Comparison of ENCODE assay signal across 19 cellular contexts in the genomic region with DNA sequence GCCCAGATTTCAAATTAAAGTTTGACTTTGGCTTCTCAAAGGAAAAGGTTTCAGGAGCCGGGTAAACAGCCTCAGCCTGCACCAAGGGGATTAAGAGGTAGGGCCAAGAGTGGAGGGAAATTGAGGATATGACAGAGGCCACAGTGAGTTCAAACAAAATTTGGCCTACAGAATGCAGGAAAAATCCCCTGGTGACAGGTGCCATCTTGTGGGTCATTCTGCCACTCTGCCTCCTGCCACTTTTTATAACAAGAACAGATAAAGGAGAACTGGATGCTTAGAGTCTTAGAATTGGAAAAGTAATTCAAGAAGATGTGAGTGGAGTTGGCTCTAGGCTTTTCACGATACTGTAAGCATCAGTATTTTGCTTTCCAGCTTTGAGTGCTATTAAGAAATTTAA.
DNase-seq lines count a peak whose midpoint lies in the region; ATAC-seq and TF ChIP-seq lines count a peak whose summit lies in the region.
"Had no signal": no experiment of that assay in that cellular context is flagged by ENCODE, and none has a peak within 500 bp of the region (broad histone marks: within the 10 kb centered on the region; RNA-seq: fewer than 3 reads in every experiment).

No MANE protein-coding gene starts in this region.

- H3K4me1 ChIP-seq in BE2C = peaks cover 4% of the 10 kb centered on the region; the same call in 1 of the 2 replicates
- no peaks in the 10 kb centered on the region for H3K4me1 ChIP-seq in HCT116 (ENCODE audit: control insufficient read depth in 1 of 2, insufficient read depth in 2 of 2, low read length in 2 of 2)
- H3K4me1 ChIP-seq in PC-3 (ENCODE audit: insufficient read depth, low read length) = no peaks in the 10 kb centered on the region
- H3K4me1 ChIP-seq in CD8-positive, alpha-beta T cell (ENCODE audit: insufficient read depth, low read length) = no peaks in the 10 kb centered on the region
- H3K4me1 ChIP-seq: BLaER1, gastrocnemius medialis, pancreas had no signal

- no peak for ATAC-seq in HCT116
- ATAC-seq in PC-3 = no peak
- no peak for ATAC-seq in GM21723 (IDR thresholded peaks at IDR 0.05; ENCODE audit: unreplicated experiment)
- ATAC-seq in CD8-positive, alpha-beta T cell = no peak
- ATAC-seq: gastrocnemius medialis, pancreas had no signal

- H3K79me2 ChIP-seq in HCT116 (ENCODE audit: insufficient read depth, low read length) = no peaks in the 10 kb centered on the region
- H3K79me2 ChIP-seq in PC-3 (ENCODE audit: low read length) = no peaks in the 10 kb centered on the region

- no peaks in the 10 kb centered on the region for H3K36me3 ChIP-seq in BE2C
- no peaks in the 10 kb centered on the region for H3K36me3 ChIP-seq in HCT116 (ENCODE audit: control insufficient read depth in 1 of 2, insufficient read depth in 2 of 2, low read length in 2 of 2)
- no peaks in the 10 kb centered on the region for H3K36me3 ChIP-seq in PC-3 (ENCODE audit: low read depth, low read length)
- H3K36me3 ChIP-seq in kidney epithelial cell (ENCODE audit: control insufficient read depth, insufficient read depth, low read length) = no peaks in the 10 kb centered on the region
- H3K36me3 ChIP-seq in CD8-positive, alpha-beta T cell (ENCODE audit: insufficient read depth, low read length) = no peaks in the 10 kb centered on the region
- H3K36me3 ChIP-seq: BLaER1, gastrocnemius medialis, pancreas had no signal

- H3K27ac Mint-ChIP-seq in glutamatergic neuron (ENCODE audit: unreplicated experiment) = no peak overlapping the region
- no peak overlapping the region for H3K27ac Mint-ChIP-seq in CD8-positive, alpha-beta T cell
- H3K27ac Mint-ChIP-seq: HFFc6; T-helper 2 cell treated with Interferon-gamma antibody and Interleukin-4, amounts not matched to agents 5 μg/mL and 100 μg/mL, for 36 hours had no signal

- H3K27ac ChIP-seq in HCT116 (ENCODE audit: low read depth, low read length) = no peak overlapping the region
- H3K27ac ChIP-seq in PC-3 (ENCODE audit: low read length) = no peak overlapping the region
- no peak overlapping the region for H3K27ac ChIP-seq in CD8-positive, alpha-beta T cell (ENCODE audit: low read depth, low read length)
- H3K27ac ChIP-seq: BLaER1, gastrocnemius medialis, pancreas had no signal

- H3K27me3 Mint-ChIP-seq in glutamatergic neuron (ENCODE audit: unreplicated experiment) = no peaks in the 10 kb centered on the region
- peaks cover 2% of the 10 kb centered on the region for H3K27me3 Mint-ChIP-seq in CD8-positive, alpha-beta T cell (ENCODE audit: low read depth)

- H3K9me3 ChIP-seq in BE2C (no peaks in the 10 kb centered on the region), HCT116 (ENCODE audit: control insufficient read depth in 1 of 2, insufficient read depth in 1 of 2, low read depth in 1 of 2, low read length in 2 of 2) (no peaks in the 10 kb centered on the region), PC-3 (ENCODE audit: low read length) (no peaks in the 10 kb centered on the region)
- H3K9me3 ChIP-seq in CD8-positive, alpha-beta T cell (ENCODE audit: low read length) = no peaks in the 10 kb centered on the region
- H3K9me3 ChIP-seq: BLaER1, gastrocnemius medialis, pancreas had no signal

- H2AFZ ChIP-seq in HCT116 (ENCODE audit: low read depth, low read length, poor library complexity, severe bottlenecking) (no peak overlapping the region), PC-3 (ENCODE audit: low read length) (no peak overlapping the region)

- H3K9ac ChIP-seq in HCT116 (ENCODE audit: low read length) = no peak overlapping the region
- no peak overlapping the region for H3K9ac ChIP-seq in PC-3 (ENCODE audit: low read length)
- H3K9ac ChIP-seq: BLaER1 had no signal

- POLR2A ChIA-PET in HCT116 (lab: Charles Lee) = no interaction called here
- POLR2A ChIA-PET in PC-3 (lab: Charles Lee; ENCODE audit: unreplicated experiment) = no interaction called here
- POLR2A ChIA-PET in CD8-positive, alpha-beta T cell (lab: Charles Lee) = no interaction called here

- no peaks in the 10 kb centered on the region for H3K36me3 Mint-ChIP-seq in glutamatergic neuron (ENCODE audit: unreplicated experiment)
- no peaks in the 10 kb centered on the region for H3K36me3 Mint-ChIP-seq in CD8-positive, alpha-beta T cell

- no peaks in the 10 kb centered on the region for H3K9me2 ChIP-seq in HCT116 (ENCODE audit: insufficient read depth)
- no peaks in the 10 kb centered on the region for H3K9me2 ChIP-seq in PC-3 (replicated peaks; ENCODE audit: low read length)

- no peak for TF ChIP-seq POLR2A in HCT116 (IDR thresholded peaks at IDR 0.05; ENCODE audit: borderline replicate concordance, extremely low read depth, insufficient read depth, insufficient read length)

- BruUV-seq in HCT116 (replicated peaks; lab: Mats Ljungman, UMichigan) (no TSS peak), PC-3 (replicated peaks; lab: Mats Ljungman, UMichigan) (no TSS peak)

- intact Hi-C loops in HCT116 (cut with micrococcal nuclease) (loop anchor here (2.0 to 10.0 kb wide), 2 partner anchors 227 to 1329 kb away; no protein-coding TSS in a partner anchor), PC-3 (cut with micrococcal nuclease) (no loop called here)
- intact Hi-C loops in CD8-positive, alpha-beta T cell (cut with DNase I, micrococcal nuclease) = no loop called here

- peaks cover 2% of the 10 kb centered on the region for H3K9me3 Mint-ChIP-seq in glutamatergic neuron (ENCODE audit: unreplicated experiment)
- H3K9me3 Mint-ChIP-seq in CD8-positive, alpha-beta T cell = no peaks in the 10 kb centered on the region
- H3K9me3 Mint-ChIP-seq: central memory CD8-positive, alpha-beta T cell; HFFc6; T-helper 2 cell treated with Interferon-gamma antibody and Interleukin-4, amounts not matched to agents 5 μg/mL and 100 μg/mL, for 36 hours had no signal

- no peak overlapping the region for H3K4me3 ChIP-seq in BE2C (ENCODE audit: low read depth, low read length)
- H3K4me3 ChIP-seq in HCT116 (replicated peaks in 1 of 2; ENCODE audit: low read depth in 1 of 2, low read length in 2 of 2) = no peak overlapping the region
- H3K4me3 ChIP-seq in PC-3 (ENCODE audit: low read length) = no peak overlapping the region
- no peak overlapping the region for H3K4me3 ChIP-seq in kidney epithelial cell (ENCODE audit: low read depth, low read length)
- no peak overlapping the region for H3K4me3 ChIP-seq in CD8-positive, alpha-beta T cell (ENCODE audit: low read depth, low read length)
- H3K4me3 ChIP-seq: BLaER1, gastrocnemius medialis, pancreas had no signal

- H3K4me2 ChIP-seq in HCT116 (ENCODE audit: low read length) (no peak overlapping the region), PC-3 (ENCODE audit: low read length) (no peak overlapping the region)
- H3K4me2 ChIP-seq: BLaER1 had no signal

- peak; percentile 41 for TF ChIP-seq CTCF in BE2C (IDR thresholded peaks at IDR 0.05; ENCODE audit: low read depth, low read length)
- 0 out of 6 replicates have a peak, but pooled peaks of 2 of the 3 experiments have one; percentile 5 to 18 for TF ChIP-seq CTCF in HCT116 (IDR thresholded peaks at IDR 0.05 in 2 of 3, conservative IDR thresholded peaks at IDR 0.05 in 1 of 3; ENCODE audit: borderline replicate concordance in 1 of 3, insufficient read depth in 1 of 3, low read depth in 2 of 3, low read length in 2 of 3)
- 0 out of 2 replicates have a peak, but pooled peaks have one; percentile 16 for TF ChIP-seq CTCF in PC-3 (conservative IDR thresholded peaks at IDR 0.05; ENCODE audit: low read depth, low read length)
- peak; percentile 37 for TF ChIP-seq CTCF in kidney epithelial cell (IDR thresholded peaks at IDR 0.05; ENCODE audit: insufficient read depth, low read length, poor library complexity, severe bottlenecking)
- no peak for TF ChIP-seq CTCF in glutamatergic neuron (IDR thresholded peaks at IDR 0.05; ENCODE audit: partially characterized antibody, unreplicated experiment)
- TF ChIP-seq CTCF in CD8-positive, alpha-beta T cell (IDR thresholded peaks at IDR 0.05) = no peak

- RAD21 ChIA-PET in HCT116 (lab: Charles Lee; ENCODE audit: low non-redundant PET in 1 of 2, low total read pairs in 2 of 2, uncharacterized antibody in 2 of 2, unreplicated experiment in 2 of 2) = no interaction called here

- TF ChIP-seq RAD21 in HCT116 (IDR thresholded peaks at IDR 0.05; ENCODE audit: low read depth) = peak; percentile 54

- no peak overlapping the region for H3K4me3 Mint-ChIP-seq in glutamatergic neuron (ENCODE audit: unreplicated experiment)
- H3K4me3 Mint-ChIP-seq in CD8-positive, alpha-beta T cell = no peak overlapping the region
- H3K4me3 Mint-ChIP-seq: central memory CD8-positive, alpha-beta T cell; HFFc6; T-helper 2 cell treated with Interferon-gamma antibody and Interleukin-4, amounts not matched to agents 5 μg/mL and 100 μg/mL, for 36 hours had no signal

- H3K4me1 Mint-ChIP-seq in glutamatergic neuron (ENCODE audit: low read depth, unreplicated experiment) = peaks cover 8% of the 10 kb centered on the region
- no peaks in the 10 kb centered on the region for H3K4me1 Mint-ChIP-seq in CD8-positive, alpha-beta T cell (ENCODE audit: low read depth)
- H3K4me1 Mint-ChIP-seq: central memory CD8-positive, alpha-beta T cell had no signal

- H4K20me1 ChIP-seq in HCT116 (ENCODE audit: insufficient read depth) = no peaks in the 10 kb centered on the region
- H4K20me1 ChIP-seq in PC-3 (ENCODE audit: low read length) = no peaks in the 10 kb centered on the region
- H4K20me1 ChIP-seq: BLaER1 had no signal

- no peaks in the 10 kb centered on the region for H3F3A ChIP-seq in PC-3 (ENCODE audit: low read length, unreplicated experiment)

- no peak for DNase-seq in BE2C
- DNase-seq in HCT116 (ENCODE audit: low read depth, low spot score) = no peak
- no peak for DNase-seq in PC-3
- no peak for DNase-seq in kidney epithelial cell (ENCODE audit: low read depth)
- no peak for DNase-seq in glutamatergic neuron
- no peak for DNase-seq in CD8-positive, alpha-beta T cell
- DNase-seq: activated T-cell treated with anti-CD3 and anti-CD28 coated beads, Interleukin-2, amount 50 U/mL, for 48 hours; DMS79 treated with DMSO at 0.1 percent for 48 hours; gastrocnemius medialis; HFFc6; midbrain; NCI-H1092; NCI-H446 treated with DMSO at 0.1 percent for 48 hours; pancreas; RPMI8226 had no signal

- CTCF ChIA-PET in HCT116 (lab: Charles Lee) (no interaction called here), PC-3 (lab: Charles Lee) (no interaction called here)
- CTCF ChIA-PET in CD8-positive, alpha-beta T cell (lab: Charles Lee) = no interaction called here

- H3K27me3 ChIP-seq in BE2C (peaks cover 15% of the 10 kb centered on the region; the same call in 1 of the 2 replicates), HCT116 (ENCODE audit: insufficient read depth, low read length) (peaks cover 57% of the 10 kb centered on the region; the same call in 1 of the 2 replicates), PC-3 (ENCODE audit: low read length) (peaks cover 98% of the 10 kb centered on the region), kidney epithelial cell (ENCODE audit: control insufficient read depth, insufficient read depth, low read length) (no peaks in the 10 kb centered on the region)
- no peaks in the 10 kb centered on the region for H3K27me3 ChIP-seq in CD8-positive, alpha-beta T cell (ENCODE audit: insufficient read depth, low read length)
- H3K27me3 ChIP-seq: BLaER1, gastrocnemius medialis, pancreas had no signal

Comparison
In these comparisons a context has a peak if more than half of its experiments do, and no peak if none do; other contexts are left out.
1. CTCF ChIP-seq: peak in BE2C (single experiment), HCT116 (2 of 3), PC-3 (single experiment) and kidney epithelial cell (single experiment); none in glutamatergic neuron (single experiment) and CD8-positive, alpha-beta T cell (single experiment).